ENCODE assay signal across 13 cellular contexts in the genomic region with DNA sequence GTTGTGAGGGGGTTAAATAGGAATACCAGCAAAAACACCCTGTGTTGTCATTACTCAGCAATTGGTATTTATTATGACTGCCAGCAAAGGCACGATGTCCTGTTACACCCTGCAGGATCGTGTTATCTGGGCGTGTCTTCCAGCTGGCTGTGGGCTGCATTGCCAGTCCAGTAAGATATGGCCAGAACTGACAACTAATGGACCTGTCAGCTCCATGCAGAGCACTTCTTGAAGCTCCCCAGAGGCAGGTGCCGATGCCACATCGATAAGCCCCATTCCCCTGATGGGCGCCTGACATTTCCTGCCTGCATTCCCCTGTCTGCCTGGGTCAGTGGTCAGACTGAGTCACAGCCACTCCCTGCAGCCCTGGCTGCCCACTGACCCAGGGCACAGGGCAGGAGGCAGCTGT.
DNase-seq lines count a peak whose midpoint lies in the region; ATAC-seq and TF ChIP-seq lines count a peak whose summit lies in the region.
"Had no signal": no experiment of that assay in that cellular context is flagged by ENCODE, and none has a peak within 500 bp of the region (broad histone marks: within the 10 kb centered on the region; RNA-seq: fewer than 3 reads in every experiment).

No MANE protein-coding gene starts in this region.

- no peaks in the 10 kb centered on the region for H3K4me1 ChIP-seq in Peyer's patch

- no peaks in the 10 kb centered on the region for H3K36me3 ChIP-seq in Peyer's patch

- TF ChIP-seq POLR2A in Peyer's patch (IDR thresholded peaks at IDR 0.05), result no peak

- TF ChIP-seq CTCF in brain (conservative IDR thresholded peaks at IDR 0.05), result no peak
- no peak for TF ChIP-seq CTCF in Peyer's patch (IDR thresholded peaks at IDR 0.05)

- H3K27ac ChIP-seq in Peyer's patch, result no peak overlapping the region
- H3K27ac ChIP-seq: C4-2B, SK-N-MC had no signal

- H3K4me3 ChIP-seq in Peyer's patch, result no peak overlapping the region
- H3K4me3 ChIP-seq: SK-N-MC had no signal

- DNase-seq in A172 (ENCODE audit: low spot score) (peak; percentile 83), HK-2 (ENCODE audit: unreplicated experiment) (peak; percentile 12), islet precursor cell (peak; percentile 62), Peyer's patch (no peak)
- DNase-seq in stimulated activated CD4-positive, alpha-beta T cell treated with anti-CD3 and anti-CD28 coated beads, Interleukin-4, amount 100 ng/mL, for 1 hour, result no peak
- DNase-seq: activated CD8-positive, alpha-beta T cell treated with anti-CD3 and anti-CD28 coated beads, Interleukin-2, amount 10 ng/mL, durations not matched to agents 7 days and 5 days; amniotic stem cell; stimulated activated naive CD4-positive, alpha-beta T cell had no signal

- ATAC-seq in GM18520 (IDR thresholded peaks at IDR 0.05; ENCODE audit: unreplicated experiment) (no peak), HG03457 (IDR thresholded peaks at IDR 0.05; ENCODE audit: unreplicated experiment) (no peak)
- ATAC-seq: activated CD8-positive, alpha-beta T cell treated with anti-CD3 and anti-CD28 coated beads, Interleukin-2, amount 10 ng/mL, durations not matched to agents 7 days and 5 days had no signal

- H3K4me1 Mint-ChIP-seq in brain, result peaks cover 58% of the 10 kb centered on the region

- H3K27me3 ChIP-seq in Peyer's patch, result no peaks in the 10 kb centered on the region

- no peaks in the 10 kb centered on the region for H3K36me3 Mint-ChIP-seq in brain

- H3K4me3 Mint-ChIP-seq in brain, result no peak overlapping the region
- H3K4me3 Mint-ChIP-seq: activated CD8-positive, alpha-beta T cell treated with anti-CD3 and anti-CD28 coated beads, Interleukin-2, amount 10 ng/mL, durations not matched to agents 7 days and 5 days had no signal

- H3K9me3 Mint-ChIP-seq in brain, result peaks cover 0 to 3% (median 0%) of the 10 kb centered on the region in 5 experiments

- H3K27me3 Mint-ChIP-seq in brain, result peaks cover 20% of the 10 kb centered on the region

- no peaks in the 10 kb centered on the region for H3K9me3 ChIP-seq in Peyer's patch

- peak overlapping the region in 3 of 5 experiments; percentile 53 to 94 (median 54) for H3K27ac Mint-ChIP-seq in brain
- H3K27ac Mint-ChIP-seq: activated CD8-positive, alpha-beta T cell treated with anti-CD3 and anti-CD28 coated beads, Interleukin-2, amount 10 ng/mL, durations not matched to agents 7 days and 5 days had no signal

Comparison
In these comparisons a context has a peak if more than half of its experiments do, and no peak if none do; other contexts are left out.
1. DNase-seq: peak in A172 (single experiment), HK-2 (single experiment) and islet precursor cell (single experiment); none in stimulated activated CD4-positive, alpha-beta T cell treated with anti-CD3 and anti-CD28 coated beads, Interleukin-4, amount 100 ng/mL, for 1 hour (single experiment) and Peyer's patch (0 of 3).